In genomic region chr5:151022511-151023018, GRCh38 we compare ENCODE assay signal across 1 cellular context.
TF ChIP-seq lines count a peak whose summit lies in the region.

No MANE protein-coding gene starts in this region.

TF ChIP-seq in liver, 16 proteins besides CTCF, POLR2A, EP300 and RAD21 (continued from another document):
- TF ChIP-seq REST (IDR thresholded peaks at IDR 0.05) (no peak), HNF4G (IDR thresholded peaks at IDR 0.05) (no peak), YY1 (IDR thresholded peaks at IDR 0.05) (no peak)
